27 cellular contexts compared by ENCODE assay signal in the genomic region with DNA sequence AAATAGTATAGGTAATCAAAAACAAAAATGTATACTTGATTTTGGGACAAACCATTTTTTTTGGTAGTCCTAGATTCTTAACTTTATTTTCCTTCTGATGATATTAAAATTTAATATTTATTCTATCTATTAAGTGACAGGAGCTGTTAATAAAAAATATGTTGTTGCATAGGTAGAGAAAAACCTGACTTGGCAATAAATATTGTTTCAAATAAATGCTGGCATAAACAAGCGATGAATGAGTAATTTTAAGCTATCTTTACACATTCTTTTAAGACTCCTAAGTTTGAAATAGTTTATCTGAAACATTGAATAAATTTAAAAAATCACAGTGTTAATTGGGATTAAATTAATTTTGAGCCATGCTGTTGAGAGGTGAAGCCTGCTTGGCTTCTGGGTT.
"Had no signal": no experiment of that assay in that cellular context is flagged by ENCODE, and none has a peak within 500 bp of the region (broad histone marks: within the 10 kb centered on the region; RNA-seq: fewer than 3 reads in every experiment).

No MANE protein-coding gene starts in this region.

- H3K4me1 ChIP-seq: stomach, suprapubic skin, testis, thyroid gland, tibial artery, tibial nerve, transverse colon, upper lobe of left lung, upper lobe of right lung, uterus, vagina had no signal

- H3K27ac ChIP-seq: stomach, suprapubic skin, testis, thoracic aorta, thyroid gland, tibial artery, tibial nerve, transverse colon, upper lobe of left lung, upper lobe of right lung, uterus, vagina had no signal

- FAIRE-seq: urothelium cell line had no signal

- ATAC-seq: stimulated activated effector memory CD8-positive, alpha-beta T cell treated with anti-CD3 and anti-CD28 coated beads, Interleukin-12 subunit alpha, Interleukin-12 subunit beta, amount 100 ng/mL, for 72 hours; stimulated activated memory B cell treated with anti-CD40 and anti-IgM and Interleukin-4, amounts not matched to agents 10 μg/mL and 1 μg/mL and 100 μg/mL, for 72 hours; stimulated activated naive B cell treated with anti-CD40 and anti-IgM and Interleukin-4, amounts not matched to agents 10 μg/mL and 1 μg/mL and 100 μg/mL, for 72 hours; stimulated activated naive CD8-positive, alpha-beta T cell treated with anti-CD3 and anti-CD28 coated beads, Interleukin-15, amount 100 ng/mL, for 72 hours; stimulated activated naive CD8-positive, alpha-beta T cell treated with anti-CD3 and anti-CD28 coated beads, Interleukin-15, Interleukin-2, amounts not matched to agents 100 U/mL and 50 U/mL, for 24 hours; upper lobe of right lung had no signal

- H3K27me3 ChIP-seq: stomach, suprapubic skin, testis, thyroid gland, tibial nerve, transverse colon, upper lobe of left lung, upper lobe of right lung, vagina had no signal

- H3K4me3 ChIP-seq: stomach, suprapubic skin, thoracic aorta, thyroid gland, tibial artery, tibial nerve, transverse colon, upper lobe of left lung, upper lobe of right lung, uterus, vagina had no signal

- H3K36me3 ChIP-seq: stomach, suprapubic skin, thoracic aorta, thyroid gland, tibial artery, tibial nerve, transverse colon, upper lobe of left lung, upper lobe of right lung, uterus, vagina had no signal

- DNase-seq: stimulated activated CD4-positive, alpha-beta T cell treated with anti-CD3 and anti-CD28 coated beads, Interleukin-2, amount 100 ng/mL, for 48 hours; stimulated activated CD4-positive, alpha-beta T cell treated with anti-CD3 and anti-CD28 coated beads, Interleukin-4, amount 100 ng/mL, for 1 hour; stimulated activated CD4-positive, alpha-beta T cell treated with anti-CD3 and anti-CD28 coated beads, Interleukin-4, amount 100 ng/mL, for 24 hours; stimulated activated CD4-positive, alpha-beta T cell treated with anti-CD3 and anti-CD28 coated beads, Interleukin-4, amount 100 ng/mL, for 4 hours; stimulated activated CD8-positive, alpha-beta memory T cell treated with anti-CD3 and anti-CD28 coated beads, Interleukin-4, amount 100 ng/mL, for 48 hours; stimulated activated naive B cell treated with anti-CD40 and anti-IgM and Interleukin-4, amounts not matched to agents 10 μg/mL and 1 μg/mL and 100 μg/mL, for 72 hours; stimulated activated naive CD4-positive, alpha-beta T cell; stimulated activated naive CD4-positive, alpha-beta T cell treated with Interleukin-2 at 50 U/mL for 16 hours; stimulated activated naive CD8-positive, alpha-beta T cell treated with anti-CD3 and anti-CD28 coated beads, Interleukin-15, amount 100 ng/mL, for 72 hours; stimulated activated naive CD8-positive, alpha-beta T cell treated with anti-CD3 and anti-CD28 coated beads, Interleukin-15, Interleukin-2, amounts not matched to agents 100 U/mL and 50 U/mL, for 24 hours; stomach; substantia nigra; thyroid gland; tibial artery; transverse colon; trophoblast cell; upper lobe of left lung; upper lobe of right lung; uterus had no signal

- H3K9me3 ChIP-seq: suprapubic skin, testis, thoracic aorta, thyroid gland, tibial artery, tibial nerve, transverse colon, upper lobe of left lung, upper lobe of right lung, uterus, vagina had no signal
